1 cellular context compared by ENCODE assay signal in the genomic region with DNA sequence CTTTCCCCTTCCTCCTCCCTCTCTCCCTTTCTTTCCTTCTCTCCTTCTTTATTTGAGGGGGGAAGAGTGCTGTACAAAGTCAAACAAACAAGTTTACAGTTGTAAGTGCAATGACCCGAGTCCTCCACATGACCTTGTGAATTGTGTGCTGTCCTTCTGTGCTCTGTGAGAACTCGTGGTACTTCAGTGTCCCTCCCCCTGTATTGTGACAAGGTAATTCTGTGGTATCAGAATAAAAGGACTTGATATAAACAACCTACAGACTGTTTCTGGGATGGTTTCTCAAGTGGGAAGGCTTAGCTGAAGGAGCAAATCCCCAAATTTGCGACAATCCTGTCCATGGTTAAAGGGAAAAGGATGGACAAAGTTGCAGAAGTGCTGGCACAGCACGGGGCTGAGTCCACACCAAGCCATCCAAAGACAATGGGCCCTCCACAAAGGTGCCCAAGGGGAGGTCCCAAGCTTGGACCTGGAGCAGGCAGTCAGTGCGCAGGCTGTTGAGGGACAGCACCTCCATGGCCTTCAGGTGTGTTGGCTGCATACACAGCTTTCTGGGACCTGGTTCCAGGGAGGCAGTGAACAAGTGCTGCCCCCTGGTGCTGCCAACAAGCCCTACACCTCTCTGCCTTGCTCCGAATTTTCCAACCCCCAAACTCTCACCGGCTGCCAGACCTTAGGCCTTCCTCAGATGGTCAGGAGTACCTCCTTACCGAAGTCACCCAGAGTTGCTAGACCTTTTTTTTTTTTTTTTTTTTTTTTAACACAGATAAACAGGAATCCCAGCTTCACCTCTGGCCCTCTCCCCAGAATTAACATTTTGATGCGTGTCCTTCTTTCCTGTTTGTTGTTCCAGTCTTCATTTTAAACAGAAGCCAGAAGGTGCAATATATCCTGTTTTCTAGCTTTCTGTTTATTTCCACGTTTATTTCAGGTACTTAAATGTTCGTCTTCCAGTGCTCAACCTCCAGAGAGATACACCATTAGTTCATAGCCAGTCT.
TF ChIP-seq lines count a peak whose summit lies in the region.

No MANE protein-coding gene starts in this region.

TF ChIP-seq in HepG2, 621 proteins besides CTCF, POLR2A, EP300 and RAD21 (continued from another document and continues in another):
- TF ChIP-seq ZNF30 (CRISPR knock-in tag; IDR thresholded peaks at IDR 0.05) (no peak), REPIN1 (CRISPR knock-in tag; IDR thresholded peaks at IDR 0.05; ENCODE audit: borderline replicate concordance, low read depth) (no peak; the same call in 1 of the 2 replicates), ZSCAN9 (CRISPR knock-in tag; IDR thresholded peaks at IDR 0.05; ENCODE audit: borderline replicate concordance) (peak; percentile 61), ZIK1 (CRISPR knock-in tag; IDR thresholded peaks at IDR 0.05; ENCODE audit: borderline replicate concordance, low read depth) (no peak), ZNF552 (CRISPR knock-in tag; IDR thresholded peaks at IDR 0.05; ENCODE audit: borderline replicate concordance) (no peak), ZNF263 (CRISPR knock-in tag; IDR thresholded peaks at IDR 0.05) (peak; percentile 87), ZGPAT (CRISPR knock-in tag; IDR thresholded peaks at IDR 0.05) (peak; percentile 40; the same call in 1 of the 2 replicates), DNMT1 (CRISPR knock-in tag; IDR thresholded peaks at IDR 0.05) (no peak; the same call in 1 of the 2 replicates), U2AF2 (IDR thresholded peaks at IDR 0.05; ENCODE audit: low read depth, low read length) (no peak), ZNF746 (CRISPR knock-in tag; IDR thresholded peaks at IDR 0.05) (peak; percentile 78; the same call in 1 of the 2 replicates), ZNF276 (CRISPR knock-in tag; IDR thresholded peaks at IDR 0.05; ENCODE audit: low read depth) (no peak), NR2F6 (IDR thresholded peaks at IDR 0.05) (peak; percentile 66), NR2F6 (CRISPR knock-in tag; IDR thresholded peaks at IDR 0.05) (peak; percentile 82), BORCS8-MEF2B (CRISPR knock-in tag; IDR thresholded peaks at IDR 0.05) (0 out of 2 replicates have a peak, but pooled peaks have one; percentile 36), ZNF816 (CRISPR knock-in tag; IDR thresholded peaks at IDR 0.05; ENCODE audit: borderline replicate concordance) (no peak), HNRNPLL (IDR thresholded peaks at IDR 0.05; ENCODE audit: low read depth, low read length, poor library complexity, severe bottlenecking) (no peak), IKZF4 (CRISPR knock-in tag; IDR thresholded peaks at IDR 0.05; ENCODE audit: borderline replicate concordance, low read depth, not compliant biosample characterization) (no peak), KDM6A (CRISPR knock-in tag; IDR thresholded peaks at IDR 0.05; ENCODE audit: low read depth) (peak; percentile 66; the same call in 1 of the 2 replicates), NR1H2 (CRISPR knock-in tag; IDR thresholded peaks at IDR 0.05; ENCODE audit: borderline replicate concordance, low read depth) (no peak), SNRNP70 (IDR thresholded peaks at IDR 0.05; ENCODE audit: low read depth, low read length) (no peak), ZNF775 (CRISPR knock-in tag; IDR thresholded peaks at IDR 0.05; ENCODE audit: borderline replicate concordance) (no peak), SOX6 (IDR thresholded peaks at IDR 0.05) (no peak), SOX6 (CRISPR knock-in tag; IDR thresholded peaks at IDR 0.05) (peak; percentile 94), ZNF644 (CRISPR knock-in tag; IDR thresholded peaks at IDR 0.05; ENCODE audit: low read depth) (no peak), ZFP82 (CRISPR knock-in tag; IDR thresholded peaks at IDR 0.05; ENCODE audit: borderline replicate concordance) (no peak), DPF2 (CRISPR knock-in tag; IDR thresholded peaks at IDR 0.05; ENCODE audit: borderline replicate concordance, low read depth) (no peak; the same call in 1 of the 2 replicates), CEBPB (IDR thresholded peaks at IDR 0.05; ENCODE audit: borderline replicate concordance, low read depth, low read length) (no peak), HNF4A (CRISPR knock-in tag; IDR thresholded peaks at IDR 0.05) (peak; percentile 74), ZNF788 (CRISPR knock-in tag; IDR thresholded peaks at IDR 0.05; ENCODE audit: borderline replicate concordance) (peak; percentile 69; the same call in 1 of the 2 replicates), RXRB (CRISPR knock-in tag; IDR thresholded peaks at IDR 0.05; ENCODE audit: borderline replicate concordance) (peak; percentile 95), ZNF761 (CRISPR knock-in tag; conservative IDR thresholded peaks at IDR 0.05) (no peak), ZBTB44 (CRISPR knock-in tag; IDR thresholded peaks at IDR 0.05) (no peak), MED13 (CRISPR knock-in tag; IDR thresholded peaks at IDR 0.05) (no peak), NR2C2 (CRISPR knock-in tag; IDR thresholded peaks at IDR 0.05; ENCODE audit: borderline replicate concordance) (0 out of 2 replicates have a peak, but pooled peaks have one; percentile 33), ZFAT (CRISPR knock-in tag; conservative IDR thresholded peaks at IDR 0.05) (no peak), ZBTB21 (CRISPR knock-in tag; IDR thresholded peaks at IDR 0.05) (no peak), ZNF230 (CRISPR knock-in tag; IDR thresholded peaks at IDR 0.05) (no peak), JDP2 (CRISPR knock-in tag; IDR thresholded peaks at IDR 0.05; ENCODE audit: borderline replicate concordance) (no peak), ZBTB25 (CRISPR knock-in tag; IDR thresholded peaks at IDR 0.05) (peak; percentile 59; the same call in 1 of the 2 replicates)
- TF ChIP-seq, protein P1, sequence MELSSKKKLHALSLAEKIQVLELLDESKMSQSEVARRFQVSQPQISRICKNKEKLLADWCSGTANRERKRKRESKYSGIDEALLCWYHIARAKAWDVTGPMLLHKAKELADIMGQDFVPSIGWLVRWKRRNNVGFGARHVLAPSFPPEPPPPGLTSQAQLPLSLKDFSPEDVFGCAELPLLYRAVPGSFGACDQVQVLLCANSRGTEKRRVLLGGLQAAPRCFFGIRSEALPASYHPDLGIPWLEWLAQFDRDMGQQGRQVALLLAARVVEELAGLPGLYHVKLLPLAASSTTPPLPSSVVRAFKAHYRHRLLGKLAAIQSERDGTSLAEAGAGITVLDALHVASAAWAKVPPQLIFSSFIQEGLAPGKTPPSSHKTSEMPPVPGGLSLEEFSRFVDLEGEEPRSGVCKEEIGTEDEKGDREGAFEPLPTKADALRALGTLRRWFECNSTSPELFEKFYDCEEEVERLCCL (CRISPR knock-in tag; IDR thresholded peaks at IDR 0.05; ENCODE audit: borderline replicate concordance) = no peak
- TF ChIP-seq, protein P2, sequence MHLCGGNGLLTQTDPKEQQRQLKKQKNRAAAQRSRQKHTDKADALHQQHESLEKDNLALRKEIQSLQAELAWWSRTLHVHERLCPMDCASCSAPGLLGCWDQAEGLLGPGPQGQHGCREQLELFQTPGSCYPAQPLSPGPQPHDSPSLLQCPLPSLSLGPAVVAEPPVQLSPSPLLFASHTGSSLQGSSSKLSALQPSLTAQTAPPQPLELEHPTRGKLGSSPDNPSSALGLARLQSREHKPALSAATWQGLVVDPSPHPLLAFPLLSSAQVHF (CRISPR knock-in tag; IDR thresholded peaks at IDR 0.05) = no peak
- TF ChIP-seq, protein P3, sequence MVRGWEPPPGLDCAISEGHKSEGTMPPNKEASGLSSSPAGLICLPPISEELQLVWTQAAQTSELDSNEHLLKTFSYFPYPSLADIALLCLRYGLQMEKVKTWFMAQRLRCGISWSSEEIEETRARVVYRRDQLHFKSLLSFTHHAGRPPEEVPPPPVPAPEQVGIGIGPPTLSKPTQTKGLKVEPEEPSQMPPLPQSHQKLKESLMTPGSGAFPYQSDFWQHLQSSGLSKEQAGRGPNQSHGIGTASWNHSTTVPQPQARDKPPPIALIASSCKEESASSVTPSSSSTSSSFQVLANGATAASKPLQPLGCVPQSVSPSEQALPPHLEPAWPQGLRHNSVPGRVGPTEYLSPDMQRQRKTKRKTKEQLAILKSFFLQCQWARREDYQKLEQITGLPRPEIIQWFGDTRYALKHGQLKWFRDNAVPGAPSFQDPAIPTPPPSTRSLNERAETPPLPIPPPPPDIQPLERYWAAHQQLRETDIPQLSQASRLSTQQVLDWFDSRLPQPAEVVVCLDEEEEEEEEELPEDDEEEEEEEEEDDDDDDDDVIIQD (CRISPR knock-in tag; IDR thresholded peaks at IDR 0.05; ENCODE audit: low read depth) = no peak
- TF ChIP-seq, protein P4, sequence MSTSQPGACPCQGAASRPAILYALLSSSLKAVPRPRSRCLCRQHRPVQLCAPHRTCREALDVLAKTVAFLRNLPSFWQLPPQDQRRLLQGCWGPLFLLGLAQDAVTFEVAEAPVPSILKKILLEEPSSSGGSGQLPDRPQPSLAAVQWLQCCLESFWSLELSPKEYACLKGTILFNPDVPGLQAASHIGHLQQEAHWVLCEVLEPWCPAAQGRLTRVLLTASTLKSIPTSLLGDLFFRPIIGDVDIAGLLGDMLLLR (CRISPR knock-in tag; IDR thresholded peaks at IDR 0.05) = no peak
- TF ChIP-seq, protein P5, sequence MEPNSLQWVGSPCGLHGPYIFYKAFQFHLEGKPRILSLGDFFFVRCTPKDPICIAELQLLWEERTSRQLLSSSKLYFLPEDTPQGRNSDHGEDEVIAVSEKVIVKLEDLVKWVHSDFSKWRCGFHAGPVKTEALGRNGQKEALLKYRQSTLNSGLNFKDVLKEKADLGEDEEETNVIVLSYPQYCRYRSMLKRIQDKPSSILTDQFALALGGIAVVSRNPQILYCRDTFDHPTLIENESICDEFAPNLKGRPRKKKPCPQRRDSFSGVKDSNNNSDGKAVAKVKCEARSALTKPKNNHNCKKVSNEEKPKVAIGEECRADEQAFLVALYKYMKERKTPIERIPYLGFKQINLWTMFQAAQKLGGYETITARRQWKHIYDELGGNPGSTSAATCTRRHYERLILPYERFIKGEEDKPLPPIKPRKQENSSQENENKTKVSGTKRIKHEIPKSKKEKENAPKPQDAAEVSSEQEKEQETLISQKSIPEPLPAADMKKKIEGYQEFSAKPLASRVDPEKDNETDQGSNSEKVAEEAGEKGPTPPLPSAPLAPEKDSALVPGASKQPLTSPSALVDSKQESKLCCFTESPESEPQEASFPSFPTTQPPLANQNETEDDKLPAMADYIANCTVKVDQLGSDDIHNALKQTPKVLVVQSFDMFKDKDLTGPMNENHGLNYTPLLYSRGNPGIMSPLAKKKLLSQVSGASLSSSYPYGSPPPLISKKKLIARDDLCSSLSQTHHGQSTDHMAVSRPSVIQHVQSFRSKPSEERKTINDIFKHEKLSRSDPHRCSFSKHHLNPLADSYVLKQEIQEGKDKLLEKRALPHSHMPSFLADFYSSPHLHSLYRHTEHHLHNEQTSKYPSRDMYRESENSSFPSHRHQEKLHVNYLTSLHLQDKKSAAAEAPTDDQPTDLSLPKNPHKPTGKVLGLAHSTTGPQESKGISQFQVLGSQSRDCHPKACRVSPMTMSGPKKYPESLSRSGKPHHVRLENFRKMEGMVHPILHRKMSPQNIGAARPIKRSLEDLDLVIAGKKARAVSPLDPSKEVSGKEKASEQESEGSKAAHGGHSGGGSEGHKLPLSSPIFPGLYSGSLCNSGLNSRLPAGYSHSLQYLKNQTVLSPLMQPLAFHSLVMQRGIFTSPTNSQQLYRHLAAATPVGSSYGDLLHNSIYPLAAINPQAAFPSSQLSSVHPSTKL (CRISPR knock-in tag; IDR thresholded peaks at IDR 0.05) = peak; percentile 28; the same call in 1 of the 2 replicates
- TF ChIP-seq, protein P6, sequence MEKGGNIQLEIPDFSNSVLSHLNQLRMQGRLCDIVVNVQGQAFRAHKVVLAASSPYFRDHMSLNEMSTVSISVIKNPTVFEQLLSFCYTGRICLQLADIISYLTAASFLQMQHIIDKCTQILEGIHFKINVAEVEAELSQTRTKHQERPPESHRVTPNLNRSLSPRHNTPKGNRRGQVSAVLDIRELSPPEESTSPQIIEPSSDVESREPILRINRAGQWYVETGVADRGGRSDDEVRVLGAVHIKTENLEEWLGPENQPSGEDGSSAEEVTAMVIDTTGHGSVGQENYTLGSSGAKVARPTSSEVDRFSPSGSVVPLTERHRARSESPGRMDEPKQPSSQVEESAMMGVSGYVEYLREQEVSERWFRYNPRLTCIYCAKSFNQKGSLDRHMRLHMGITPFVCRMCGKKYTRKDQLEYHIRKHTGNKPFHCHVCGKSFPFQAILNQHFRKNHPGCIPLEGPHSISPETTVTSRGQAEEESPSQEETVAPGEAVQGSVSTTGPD (CRISPR knock-in tag; IDR thresholded peaks at IDR 0.05) = no peak
